In genomic region chr6:136547336-136547735, GRCh38 we compare ENCODE assay signal across 8 cellular contexts. TPM values are rescaled to one million over a fixed set of nuclear protein-coding genes. Genes with fewer than 3 reads are reported as not detected.
DNase-seq lines count a peak whose midpoint lies in the region; ATAC-seq and TF ChIP-seq lines count a peak whose summit lies in the region.

No MANE protein-coding gene starts in this region.

- no peak overlapping the region for H3K4me3 ChIP-seq in WERI-Rb-1 (ENCODE audit: low read depth, low read length)

- H3K27me3 Mint-ChIP-seq in activated naive CD8-positive, alpha-beta T cell treated with anti-CD3 and anti-CD28 coated beads for 36 hours = peaks cover 80% of the 10 kb centered on the region

- peak; percentile 61 for TF ChIP-seq CTCF in WERI-Rb-1 (IDR thresholded peaks at IDR 0.05; ENCODE audit: low read depth, low read length)

- no peak overlapping the region for H3K27ac ChIP-seq in WERI-Rb-1

- DNase-seq in DMS79 treated with DMSO at 0.1 percent for 48 hours (lab: John Stamatoyannopoulos, UW) (peak; percentile 25), M059J (ENCODE audit: low read depth) (peak; percentile 43), WERI-Rb-1 (no peak), kidney glomerular epithelial cell (lab: John Stamatoyannopoulos, UW) (peak; percentile 68), cortex of kidney (lab: John Stamatoyannopoulos, UW) (no peak)
- DNase-seq in activated naive CD8-positive, alpha-beta T cell treated with anti-CD3 and anti-CD28 coated beads for 36 hours = no peak

- H3K9me3 Mint-ChIP-seq in activated naive CD8-positive, alpha-beta T cell treated with anti-CD3 and anti-CD28 coated beads for 36 hours = no peaks in the 10 kb centered on the region

- H3K27ac Mint-ChIP-seq in activated naive CD8-positive, alpha-beta T cell treated with anti-CD3 and anti-CD28 coated beads for 36 hours = no peak overlapping the region

- H3K36me3 ChIP-seq in WERI-Rb-1 = no peaks in the 10 kb centered on the region

- ATAC-seq in HG03565 (IDR thresholded peaks at IDR 0.05; ENCODE audit: unreplicated experiment) (no peak), GM21576 (IDR thresholded peaks at IDR 0.05; ENCODE audit: unreplicated experiment) (no peak)

- no peaks in the 10 kb centered on the region for H3K36me3 Mint-ChIP-seq in activated naive CD8-positive, alpha-beta T cell treated with anti-CD3 and anti-CD28 coated beads for 36 hours

- H3K9me3 ChIP-seq in WERI-Rb-1 (ENCODE audit: severe bottlenecking) = no peaks in the 10 kb centered on the region

- no peaks in the 10 kb centered on the region for H3K27me3 ChIP-seq in WERI-Rb-1 (ENCODE audit: insufficient read depth, low read depth, severe bottlenecking)

- H3K4me1 Mint-ChIP-seq in activated naive CD8-positive, alpha-beta T cell treated with anti-CD3 and anti-CD28 coated beads for 36 hours = no peaks in the 10 kb centered on the region

- H3K4me3 Mint-ChIP-seq in activated naive CD8-positive, alpha-beta T cell treated with anti-CD3 and anti-CD28 coated beads for 36 hours = no peak overlapping the region

RNA-seq across cellular contexts. Expression of gene MAP7, which starts 2.9 kb away (rescaled TPM):
- total RNA-seq in M059J (2014; rRNA removed; shearing (Covaris generic)) = 0.15 and 0.49 TPM in 2 replicates
- 1 to 10 TPM in 1 of 2 experiments, under 1 TPM in 1; 0.78 to 1.0 TPM for total RNA-seq in activated naive CD8-positive, alpha-beta T cell treated with anti-CD3 and anti-CD28 coated beads for 36 hours

Comparison
In these comparisons a context has a peak if more than half of its experiments do, and no peak if none do; other contexts are left out.
1. DNase-seq: peak in DMS79 treated with DMSO at 0.1 percent for 48 hours (single experiment), M059J (single experiment) and kidney glomerular epithelial cell (single experiment); none in WERI-Rb-1 (single experiment), activated naive CD8-positive, alpha-beta T cell treated with anti-CD3 and anti-CD28 coated beads for 36 hours (single experiment) and cortex of kidney (single experiment).